ENCODE assay signal across 8 cellular contexts in the genomic region with DNA sequence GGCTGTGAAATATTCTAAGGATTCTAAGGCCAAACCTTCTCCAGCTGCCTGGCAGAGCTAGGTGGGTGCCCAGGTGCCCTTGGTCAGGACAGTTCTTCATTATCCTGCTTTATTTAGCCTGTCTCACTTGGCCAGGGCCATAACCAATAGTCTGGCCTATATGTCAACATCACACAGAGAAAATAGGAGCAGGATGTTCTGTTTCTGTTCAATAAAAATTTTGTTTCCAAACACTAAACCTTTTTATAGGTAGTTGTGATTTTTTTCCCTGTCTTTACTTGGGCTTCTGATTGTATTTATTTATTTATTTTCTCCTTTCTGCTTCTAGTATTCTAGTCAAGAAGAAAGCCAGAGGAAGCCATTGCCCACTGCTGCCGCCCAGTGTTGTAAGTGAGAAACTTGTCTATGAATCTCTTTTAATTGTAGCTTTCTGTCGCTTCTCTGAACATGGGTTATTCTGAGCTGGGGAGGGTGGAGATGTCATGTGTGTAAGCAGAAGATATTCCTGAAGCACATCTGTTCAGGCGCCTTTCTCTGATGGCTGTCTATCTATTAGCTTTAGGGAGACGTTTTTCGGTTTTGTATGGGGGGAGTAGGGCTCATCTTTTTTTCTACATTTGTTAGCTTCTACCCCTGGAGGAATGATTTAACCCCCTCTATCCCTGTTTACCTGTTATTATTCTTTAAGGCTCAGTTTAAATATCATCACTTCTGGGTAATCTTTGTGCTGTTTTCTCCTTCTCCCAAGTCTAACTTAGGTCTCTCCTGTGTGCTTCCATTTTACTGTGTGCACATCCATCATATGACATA.
DNase-seq lines count a peak whose midpoint lies in the region; ATAC-seq and TF ChIP-seq lines count a peak whose summit lies in the region.

No MANE protein-coding gene starts in this region.

- H3K9me3 ChIP-seq in SJSA1 (replicated peaks) (no peaks in the 10 kb centered on the region), left ventricle myocardium inferior (replicated peaks) (no peaks in the 10 kb centered on the region)

- intact Hi-C loops in left ventricle myocardium inferior (cut with micrococcal nuclease) = loop anchor here (10.0 kb wide), 1 partner anchor 144 kb away; the partner anchor contains the start of gene ATOSB

- H3K36me3 ChIP-seq in SJSA1 (no peaks in the 10 kb centered on the region), left ventricle myocardium inferior (no peaks in the 10 kb centered on the region)

- peak; percentile 81 for TF ChIP-seq CTCF in left ventricle myocardium inferior (IDR thresholded peaks at IDR 0.05; ENCODE audit: borderline replicate concordance)

- DNase-seq in DMS79 (lab: John Stamatoyannopoulos, UW) (peak; percentile 11), LoVo (ENCODE audit: low spot score) (peak; percentile 32), SJSA1 (ENCODE audit: low read depth in 1 of 2, low spot score in 2 of 2) (peak; percentile 23 to 44), anterior cingulate cortex (lab: John Stamatoyannopoulos, UW) (peak in 53 of 58 donors; percentile 1 to 82 (median 36)), left ventricle myocardium inferior (peak; percentile 70), pulmonary artery endothelial cell (ENCODE audit: low read depth, low spot score) (peak; percentile 39)

- no peak for ATAC-seq in HG03460 (IDR thresholded peaks at IDR 0.05; ENCODE audit: unreplicated experiment)
- ATAC-seq in HG03521 (IDR thresholded peaks at IDR 0.05; ENCODE audit: unreplicated experiment) = no peak

- H3K27me3 ChIP-seq in SJSA1 (replicated peaks) (no peaks in the 10 kb centered on the region), left ventricle myocardium inferior (ENCODE audit: low read depth) (no peaks in the 10 kb centered on the region)

- H3K4me1 ChIP-seq in SJSA1 (replicated peaks) = no peaks in the 10 kb centered on the region
- no peaks in the 10 kb centered on the region for H3K4me1 ChIP-seq in left ventricle myocardium inferior

- no peak overlapping the region for H3K27ac ChIP-seq in SJSA1
- no peak overlapping the region for H3K27ac ChIP-seq in left ventricle myocardium inferior (replicated peaks)

- H3K4me3 ChIP-seq in SJSA1 = no peak overlapping the region
- H3K4me3 ChIP-seq in left ventricle myocardium inferior = no peak overlapping the region

Comparison
In these comparisons a context has a peak if more than half of its experiments do, and no peak if none do; other contexts are left out.
1. DNase-seq: peak in every context shown above with its lines; median percentile 70 in left ventricle myocardium inferior; 39 in pulmonary artery endothelial cell; 36 in anterior cingulate cortex; 34 in SJSA1; 32 in LoVo; 11 in DMS79.